12 cellular contexts compared by ENCODE assay signal in the genomic region with DNA sequence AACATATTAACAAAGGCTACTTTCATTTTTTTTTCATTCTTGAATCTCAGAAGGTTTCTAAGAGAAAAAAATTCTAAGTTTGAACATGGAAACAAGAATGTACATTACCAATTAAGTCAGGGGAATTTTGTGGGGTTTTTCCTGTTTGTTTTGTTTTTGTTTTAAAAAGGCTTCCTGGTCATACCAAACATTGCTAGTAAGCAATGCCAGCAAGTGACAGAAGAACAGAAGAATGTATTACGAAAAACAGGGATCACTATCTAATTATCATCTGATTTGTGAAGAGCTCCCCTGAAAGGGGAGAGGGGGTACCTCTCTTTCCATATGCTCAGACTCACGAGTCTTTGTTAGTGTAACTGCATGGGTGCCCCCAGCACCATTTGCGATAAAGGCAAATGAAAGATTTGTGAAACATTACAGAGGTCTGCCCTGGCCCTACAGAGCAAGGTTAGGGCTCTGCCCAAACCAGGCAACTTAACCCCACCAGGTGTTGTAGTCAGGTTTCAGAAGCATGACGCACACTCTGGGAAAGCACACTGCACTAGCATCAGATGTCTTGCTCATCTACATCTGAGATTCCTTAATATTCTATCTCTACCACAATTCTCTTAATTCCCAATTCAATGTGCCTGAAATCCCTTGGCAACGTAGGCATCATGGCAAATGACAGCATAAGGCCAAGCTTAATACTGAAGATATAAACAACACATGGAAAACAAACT.
DNase-seq lines count a peak whose midpoint lies in the region; ATAC-seq and TF ChIP-seq lines count a peak whose summit lies in the region.
"Had no signal": no experiment of that assay in that cellular context is flagged by ENCODE, and none has a peak within 500 bp of the region (broad histone marks: within the 10 kb centered on the region; RNA-seq: fewer than 3 reads in every experiment).

No MANE protein-coding gene starts in this region.

- H3K27me3 ChIP-seq in MM.1S (replicated peaks; ENCODE audit: insufficient read depth, low read length) (no peaks in the 10 kb centered on the region), uterus (no peaks in the 10 kb centered on the region)

- H3K9me2 ChIP-seq in MM.1S (replicated peaks; ENCODE audit: insufficient read depth, low read length) = no peaks in the 10 kb centered on the region

- H3K36me3 ChIP-seq in MM.1S (replicated peaks; ENCODE audit: insufficient read depth, low read length) (no peaks in the 10 kb centered on the region), uterus (no peaks in the 10 kb centered on the region)

- H3K27ac ChIP-seq in MM.1S (ENCODE audit: low read length) (peak overlapping the region; percentile 95), uterus (peak overlapping the region; percentile 66 to 82)
- H3K27ac ChIP-seq: parathyroid adenoma had no signal

- peaks cover 18% of the 10 kb centered on the region for H3F3A ChIP-seq in MM.1S (ENCODE audit: insufficient read depth, low read length)

- TF ChIP-seq POLR2A in uterus (IDR thresholded peaks at IDR 0.05) = no peak

- H3K4me3 ChIP-seq in MM.1S (ENCODE audit: low read length) (peak overlapping the region; percentile 33; the same call in 1 of the 2 replicates), fibroblast of mammary gland (ENCODE audit: control insufficient read depth, low read depth, low read length) (no peak overlapping the region), uterus (no peak overlapping the region)

- no peaks in the 10 kb centered on the region for H3K79me2 ChIP-seq in MM.1S (ENCODE audit: low read length)
- H3K79me2 ChIP-seq: parathyroid adenoma had no signal

- H3K36me3 Mint-ChIP-seq in activated naive CD4-positive, alpha-beta T cell treated with anti-CD3 and anti-CD28 coated beads, Interleukin-2, amount 50 U/mL, for 72 hours = peaks cover 8 to 41% of the 10 kb centered on the region in 2 donors

- H3K9me3 Mint-ChIP-seq in activated naive CD4-positive, alpha-beta T cell treated with anti-CD3 and anti-CD28 coated beads, Interleukin-2, amount 50 U/mL, for 72 hours = no peaks in the 10 kb centered on the region
- H3K9me3 Mint-ChIP-seq: activated B cell treated with CpG ODN at 0.5 μM for 24 hours had no signal

- no peak for DNase-seq in activated naive CD4-positive, alpha-beta T cell treated with anti-CD3 and anti-CD28 coated beads, Interleukin-2, amount 50 U/mL, for 72 hours (ENCODE audit: low spot score in 2 of 2)
- DNase-seq in activated naive CD4-positive, alpha-beta T cell treated with Interleukin-2 at 50 U/mL for 16 hours = no peak
- peak; percentile 74 for DNase-seq in MM.1S
- DNase-seq in fibroblast of mammary gland (ENCODE audit: low read depth) = peak; percentile 44
- no peak for DNase-seq in uterus
- DNase-seq in omental fat pad (ENCODE audit: low spot score) = no peak
- no peak for DNase-seq in stimulated activated CD4-positive, alpha-beta T cell treated with anti-CD3 and anti-CD28 coated beads, Interleukin-1b, Interleukin-23, amount 100 ng/mL, for 48 hours
- DNase-seq: activated B cell treated with CpG ODN at 0.5 μM for 24 hours; NCI-H2107; stimulated activated CD4-positive, alpha-beta T cell treated with anti-CD3 and anti-CD28 coated beads, Interleukin-4, amount 100 ng/mL, for 24 hours had no signal

- H2AFZ ChIP-seq in MM.1S (ENCODE audit: low read length) = no peak overlapping the region
- H2AFZ ChIP-seq: parathyroid adenoma had no signal

- ATAC-seq in activated naive CD4-positive, alpha-beta T cell treated with anti-CD3 and anti-CD28 coated beads, Interleukin-2, amount 50 U/mL, for 72 hours = no peak
- ATAC-seq in omental fat pad (ENCODE audit: low FRiP score) = no peak
- ATAC-seq in GM21786 (IDR thresholded peaks at IDR 0.05; ENCODE audit: unreplicated experiment) = no peak

- peak overlapping the region; percentile 54 for H3K9ac ChIP-seq in MM.1S (ENCODE audit: low read length)
- H3K9ac ChIP-seq: parathyroid adenoma had no signal

- H3K4me1 ChIP-seq in MM.1S (ENCODE audit: low read length) (peaks cover 32% of the 10 kb centered on the region), uterus (no peaks in the 10 kb centered on the region)
- H3K4me1 ChIP-seq: parathyroid adenoma had no signal

- H3K27ac Mint-ChIP-seq in activated naive CD4-positive, alpha-beta T cell treated with anti-CD3 and anti-CD28 coated beads, Interleukin-2, amount 50 U/mL, for 72 hours = peak overlapping the region; percentile 32 to 62
- H3K27ac Mint-ChIP-seq: activated B cell treated with CpG ODN at 0.5 μM for 24 hours had no signal

- intact Hi-C loops in uterus (cut with DNase I; ENCODE audit: low total_unique reads) = no loop called here

- H3K4me2 ChIP-seq in MM.1S (ENCODE audit: low read depth, low read length) = peak overlapping the region; percentile 58; the same call in 1 of the 2 replicates

- TF ChIP-seq CTCF in MM.1S (IDR thresholded peaks at IDR 0.05; ENCODE audit: low read length) (no peak), fibroblast of mammary gland (conservative IDR thresholded peaks at IDR 0.05; ENCODE audit: control insufficient read depth, insufficient read depth, low read depth, low read length) (no peak), uterus (IDR thresholded peaks at IDR 0.05) (no peak), omental fat pad (IDR thresholded peaks at IDR 0.05) (no peak)

- no peaks in the 10 kb centered on the region for H3K9me3 ChIP-seq in MM.1S (replicated peaks; ENCODE audit: insufficient read depth, low read length)
- H3K9me3 ChIP-seq in uterus = no peaks in the 10 kb centered on the region

- H4K20me1 ChIP-seq in MM.1S (ENCODE audit: insufficient read depth, low read length) = no peaks in the 10 kb centered on the region

Comparison
In these comparisons a context has a peak if more than half of its experiments do, and no peak if none do; other contexts are left out.
1. DNase-seq: peak in MM.1S (single experiment) and fibroblast of mammary gland (single experiment); none in activated naive CD4-positive, alpha-beta T cell treated with anti-CD3 and anti-CD28 coated beads, Interleukin-2, amount 50 U/mL, for 72 hours (0 of 2), activated naive CD4-positive, alpha-beta T cell treated with Interleukin-2 at 50 U/mL for 16 hours (single experiment), uterus (0 of 2), omental fat pad (single experiment) and stimulated activated CD4-positive, alpha-beta T cell treated with anti-CD3 and anti-CD28 coated beads, Interleukin-1b, Interleukin-23, amount 100 ng/mL, for 48 hours (single experiment).